In the genomic region with DNA sequence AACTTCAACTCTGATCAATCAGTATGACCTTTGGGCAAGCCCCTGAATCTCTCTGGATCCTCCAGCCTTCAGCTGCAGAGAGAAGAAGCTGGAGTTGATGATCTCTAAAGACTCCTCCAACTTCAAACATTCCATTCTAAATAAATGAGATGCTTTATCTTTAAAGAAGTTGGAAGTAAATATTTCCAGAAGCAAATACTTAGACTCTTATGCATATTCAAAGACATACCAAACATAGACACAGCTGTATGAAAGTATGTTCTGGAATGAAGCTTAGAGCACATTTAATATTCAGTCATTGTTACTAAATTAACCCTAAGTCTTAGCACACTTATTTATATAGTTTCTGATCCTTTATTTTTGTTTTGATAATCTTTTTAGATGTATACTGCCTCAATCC, we compare ENCODE assay signal across 8 cellular contexts.
"Had no signal": no experiment of that assay in that cellular context is flagged by ENCODE, and none has a peak within 500 bp of the region (broad histone marks: within the 10 kb centered on the region; RNA-seq: fewer than 3 reads in every experiment).

No MANE protein-coding gene starts in this region.

- ATAC-seq: GM12878 had no signal

- DNase-seq: GDM1, GF-D8 had no signal

- FAIRE-seq: G401.6, GM12878, GM12891, GM12892, GM18507, GM19239 had no signal

- H3K4me3 ChIP-seq: GM12878 had no signal
